Comparison of ENCODE assay signal across 31 cellular contexts in genomic region chr13:77337159-77337558, GRCh38. TPM values are rescaled to one million over a fixed set of nuclear protein-coding genes. Genes with fewer than 3 reads are reported as not detected.
DNase-seq lines count a peak whose midpoint lies in the region; ATAC-seq and TF ChIP-seq lines count a peak whose summit lies in the region.
"Had no signal": no experiment of that assay in that cellular context is flagged by ENCODE, and none has a peak within 500 bp of the region (broad histone marks: within the 10 kb centered on the region; RNA-seq: fewer than 3 reads in every experiment).

No MANE protein-coding gene starts in this region.

- no peak overlapping the region for H3K9ac ChIP-seq in OCI-LY1 (ENCODE audit: low read length)
- no peak overlapping the region for H3K9ac ChIP-seq in MM.1S (ENCODE audit: low read length)
- H3K9ac ChIP-seq: BLaER1, neural progenitor cell, parathyroid adenoma had no signal

- H3K9me2 ChIP-seq in OCI-LY1 (ENCODE audit: low read depth, low read length) (no peaks in the 10 kb centered on the region), MM.1S (replicated peaks; ENCODE audit: insufficient read depth, low read length) (no peaks in the 10 kb centered on the region)

- H3K27me3 ChIP-seq in breast epithelium (no peaks in the 10 kb centered on the region), OCI-LY1 (ENCODE audit: insufficient read depth, low read length) (no peaks in the 10 kb centered on the region), MM.1S (replicated peaks; ENCODE audit: insufficient read depth, low read length) (no peaks in the 10 kb centered on the region)
- H3K27me3 ChIP-seq: BLaER1, esophagus muscularis mucosa, foreskin keratinocyte, neural progenitor cell, transverse colon had no signal

- CTCF ChIA-PET in MCF 10A (lab: Yijun Ruan, JAX): no interaction called here
- CTCF ChIA-PET in activated CD8-positive, alpha-beta T cell treated with anti-CD3 and anti-CD28 coated beads for 36 hours (lab: Charles Lee): interaction anchor here (1.2 to 3.4 kb wide), 2 partner anchors 12 to 141 kb away, joined by 5 to 23 read pairs; no protein-coding TSS in a partner anchor

- H3K36me3 ChIP-seq in breast epithelium (no peaks in the 10 kb centered on the region), OCI-LY1 (ENCODE audit: insufficient read depth, low read length) (no peaks in the 10 kb centered on the region), MM.1S (replicated peaks; ENCODE audit: insufficient read depth, low read length) (no peaks in the 10 kb centered on the region)
- H3K36me3 ChIP-seq: BLaER1, esophagus muscularis mucosa, neural progenitor cell, transverse colon had no signal

- H3K27ac ChIP-seq in breast epithelium (no peak overlapping the region), OCI-LY1 (ENCODE audit: low read depth, low read length, poor library complexity, severe bottlenecking) (no peak overlapping the region), MM.1S (ENCODE audit: low read length) (no peak overlapping the region)
- H3K27ac ChIP-seq: BLaER1, coronary artery, esophagus muscularis mucosa, foreskin keratinocyte, HL-60, neural progenitor cell, parathyroid adenoma, transverse colon had no signal

- H3K27me3 Mint-ChIP-seq in MCF 10A (ENCODE audit: insufficient read depth, unreplicated experiment) (peaks cover 31% of the 10 kb centered on the region), chondrocyte (ENCODE audit: low read depth) (peaks cover 10% of the 10 kb centered on the region)
- H3K27me3 Mint-ChIP-seq in stimulated activated memory B cell treated with anti-CD40 and anti-IgM and Interleukin-4, amounts not matched to agents 10 μg/mL and 1 μg/mL and 100 μg/mL, for 72 hours: no peaks in the 10 kb centered on the region
- H3K27me3 Mint-ChIP-seq in activated CD8-positive, alpha-beta T cell treated with anti-CD3 and anti-CD28 coated beads for 36 hours: no peaks in the 10 kb centered on the region

- no peak for TF ChIP-seq POLR2A in breast epithelium (IDR thresholded peaks at IDR 0.05)

- no peaks in the 10 kb centered on the region for H3K4me1 Mint-ChIP-seq in MCF 10A (ENCODE audit: insufficient read depth, unreplicated experiment)
- no peaks in the 10 kb centered on the region for H3K4me1 Mint-ChIP-seq in chondrocyte (ENCODE audit: low read depth)
- H3K4me1 Mint-ChIP-seq in stimulated activated memory B cell treated with anti-CD40 and anti-IgM and Interleukin-4, amounts not matched to agents 10 μg/mL and 1 μg/mL and 100 μg/mL, for 72 hours: peaks cover 67% of the 10 kb centered on the region
- H3K4me1 Mint-ChIP-seq in activated CD8-positive, alpha-beta T cell treated with anti-CD3 and anti-CD28 coated beads for 36 hours (ENCODE audit: low read depth): peaks cover 25% of the 10 kb centered on the region
- H3K4me1 Mint-ChIP-seq: neural progenitor cell had no signal

- intact Hi-C loops in MCF 10A (cut with micrococcal nuclease): no loop called here
- intact Hi-C loops in breast epithelium (cut with DNase I; ENCODE audit: low total_unique reads): no loop called here
- intact Hi-C loops in activated CD8-positive, alpha-beta T cell treated with anti-CD3 and anti-CD28 coated beads for 36 hours (cut with micrococcal nuclease): no loop called here

- no peak overlapping the region for H3K27ac Mint-ChIP-seq in MCF 10A (ENCODE audit: low read depth, unreplicated experiment)
- no peak overlapping the region for H3K27ac Mint-ChIP-seq in chondrocyte (ENCODE audit: unreplicated experiment)
- H3K27ac Mint-ChIP-seq in stimulated activated memory B cell treated with anti-CD40 and anti-IgM and Interleukin-4, amounts not matched to agents 10 μg/mL and 1 μg/mL and 100 μg/mL, for 72 hours: peak overlapping the region; percentile 49
- no peak overlapping the region for H3K27ac Mint-ChIP-seq in activated CD8-positive, alpha-beta T cell treated with anti-CD3 and anti-CD28 coated beads for 36 hours
- H3K27ac Mint-ChIP-seq: neural progenitor cell, WTC11 had no signal

- H3K36me3 Mint-ChIP-seq in MCF 10A (ENCODE audit: insufficient read depth, unreplicated experiment): no peaks in the 10 kb centered on the region
- H3K36me3 Mint-ChIP-seq in chondrocyte (ENCODE audit: low read depth): no peaks in the 10 kb centered on the region
- H3K36me3 Mint-ChIP-seq in stimulated activated memory B cell treated with anti-CD40 and anti-IgM and Interleukin-4, amounts not matched to agents 10 μg/mL and 1 μg/mL and 100 μg/mL, for 72 hours: no peaks in the 10 kb centered on the region
- no peaks in the 10 kb centered on the region for H3K36me3 Mint-ChIP-seq in activated CD8-positive, alpha-beta T cell treated with anti-CD3 and anti-CD28 coated beads for 36 hours (ENCODE audit: low read depth)
- H3K36me3 Mint-ChIP-seq: neural progenitor cell, WTC11 had no signal

- H3F3A ChIP-seq in OCI-LY1 (ENCODE audit: insufficient read depth, low read length): no peaks in the 10 kb centered on the region
- H3F3A ChIP-seq in MM.1S (ENCODE audit: insufficient read depth, low read length): peaks cover 25% of the 10 kb centered on the region

- no peak for TF ChIP-seq CTCF in MCF 10A (IDR thresholded peaks at IDR 0.05; ENCODE audit: unreplicated experiment)
- TF ChIP-seq CTCF in breast epithelium (IDR thresholded peaks at IDR 0.05): no peak
- TF ChIP-seq CTCF in OCI-LY1 (IDR thresholded peaks at IDR 0.05; ENCODE audit: low read length): peak; percentile 47; the same call in 1 of the 2 replicates
- peak; percentile 17 for TF ChIP-seq CTCF in chondrocyte (IDR thresholded peaks at IDR 0.05)
- no peak for TF ChIP-seq CTCF in activated CD8-positive, alpha-beta T cell treated with anti-CD3 and anti-CD28 coated beads for 36 hours (IDR thresholded peaks at IDR 0.05)
- TF ChIP-seq CTCF in MM.1S (IDR thresholded peaks at IDR 0.05; ENCODE audit: low read length): no peak

- H3K4me3 Mint-ChIP-seq in MCF 10A (ENCODE audit: unreplicated experiment): no peak overlapping the region
- H3K4me3 Mint-ChIP-seq in chondrocyte (ENCODE audit: unreplicated experiment): no peak overlapping the region
- no peak overlapping the region for H3K4me3 Mint-ChIP-seq in stimulated activated memory B cell treated with anti-CD40 and anti-IgM and Interleukin-4, amounts not matched to agents 10 μg/mL and 1 μg/mL and 100 μg/mL, for 72 hours
- no peak overlapping the region for H3K4me3 Mint-ChIP-seq in activated CD8-positive, alpha-beta T cell treated with anti-CD3 and anti-CD28 coated beads for 36 hours
- H3K4me3 Mint-ChIP-seq: neural progenitor cell, WTC11 had no signal

- no peak for ATAC-seq in stimulated activated memory B cell treated with anti-CD40 and anti-IgM and Interleukin-4, amounts not matched to agents 10 μg/mL and 1 μg/mL and 100 μg/mL, for 72 hours
- no peak for ATAC-seq in activated CD8-positive, alpha-beta T cell treated with anti-CD3 and anti-CD28 coated beads for 36 hours
- ATAC-seq in HG03108 (IDR thresholded peaks at IDR 0.05; ENCODE audit: unreplicated experiment): no peak
- ATAC-seq: foreskin keratinocyte, Right ventricle myocardium inferior, WTC11 had no signal

- H3K9me3 ChIP-seq in breast epithelium: no peaks in the 10 kb centered on the region
- no peaks in the 10 kb centered on the region for H3K9me3 ChIP-seq in OCI-LY1 (ENCODE audit: low read length)
- no peaks in the 10 kb centered on the region for H3K9me3 ChIP-seq in MM.1S (replicated peaks; ENCODE audit: insufficient read depth, low read length)
- H3K9me3 ChIP-seq: esophagus muscularis mucosa, transverse colon had no signal

- H3K79me2 ChIP-seq in OCI-LY1 (ENCODE audit: insufficient read depth, low read length) (no peaks in the 10 kb centered on the region), MM.1S (ENCODE audit: low read length) (no peaks in the 10 kb centered on the region)
- H3K79me2 ChIP-seq: parathyroid adenoma had no signal

- no peak overlapping the region for H3K4me3 ChIP-seq in breast epithelium
- no peak overlapping the region for H3K4me3 ChIP-seq in OCI-LY1 (ENCODE audit: low read depth, low read length, poor library complexity, severe bottlenecking)
- no peak overlapping the region for H3K4me3 ChIP-seq in MM.1S (ENCODE audit: low read length)
- H3K4me3 ChIP-seq: BLaER1, coronary artery, esophagus muscularis mucosa, neural progenitor cell, smooth muscle cell, transverse colon had no signal

- no peak overlapping the region for H3K4me2 ChIP-seq in OCI-LY1 (ENCODE audit: low read length)
- no peak overlapping the region for H3K4me2 ChIP-seq in MM.1S (ENCODE audit: low read depth, low read length)
- H3K4me2 ChIP-seq: BLaER1, neural progenitor cell, smooth muscle cell had no signal

- H3K4me1 ChIP-seq in breast epithelium: no peaks in the 10 kb centered on the region
- H3K4me1 ChIP-seq in OCI-LY1 (ENCODE audit: insufficient read depth, low read length, severe bottlenecking): peaks cover 35% of the 10 kb centered on the region
- H3K4me1 ChIP-seq in MM.1S (ENCODE audit: low read length): peaks cover 39% of the 10 kb centered on the region
- H3K4me1 ChIP-seq: esophagus muscularis mucosa, foreskin keratinocyte, neural progenitor cell, parathyroid adenoma, transverse colon had no signal

- no TSS peak for BruUV-seq in MCF 10A (replicated peaks; lab: Mats Ljungman, UMichigan)

- H2AFZ ChIP-seq in OCI-LY1 (ENCODE audit: low read length) (no peak overlapping the region), MM.1S (ENCODE audit: low read length) (no peak overlapping the region)
- H2AFZ ChIP-seq: neural progenitor cell, parathyroid adenoma had no signal

- H4K20me1 ChIP-seq in OCI-LY1 (ENCODE audit: insufficient read depth, low read length): no peaks in the 10 kb centered on the region
- H4K20me1 ChIP-seq in MM.1S (ENCODE audit: insufficient read depth, low read length): no peaks in the 10 kb centered on the region
- H4K20me1 ChIP-seq: BLaER1 had no signal

- POLR2A ChIA-PET in MCF 10A (lab: Yijun Ruan, JAX): no interaction called here
- POLR2A ChIA-PET in activated CD8-positive, alpha-beta T cell treated with anti-CD3 and anti-CD28 coated beads for 36 hours (lab: Charles Lee): interaction anchor here (4.6 kb wide), 1 partner anchor 11 kb away, joined by 22 read pairs; the partner anchor contains the start of gene MYCBP2

- DNase-seq in MCF 10A (ENCODE audit: unreplicated experiment): peak; percentile 5
- no peak for DNase-seq in breast epithelium (ENCODE audit: low spot score in 2 of 2)
- no peak for DNase-seq in chondrocyte (ENCODE audit: low spot score)
- DNase-seq in activated CD8-positive, alpha-beta T cell treated with anti-CD3 and anti-CD28 coated beads for 36 hours: no peak
- no peak for DNase-seq in MM.1S
- DNase-seq: activated CD4-positive, alpha-beta T cell treated with anti-CD3 and anti-CD28 coated beads, Interleukin-2, amount 50 U/mL, for 4 hours; activated CD8-positive, alpha-beta memory T cell treated with anti-CD3 and anti-CD28 coated beads, Interleukin-2, amount 50 U/mL, for 48 hours; activated naive CD4-positive, alpha-beta T cell treated with anti-CD3 and anti-CD28 coated beads, Interleukin-2, amount 50 U/mL, for 16 hours; amniotic stem cell; effector memory CD4-positive, alpha-beta T cell; foreskin keratinocyte; GDM1; mammary epithelial cell; NCI-H1105 treated with DMSO at 0.1 percent for 48 hours; NCI-H2029; NCI-H345; stimulated activated CD4-positive, alpha-beta T cell treated with anti-CD3 and anti-CD28 coated beads, Interleukin-1b, Interleukin-23, amount 100 ng/mL, for 48 hours; stimulated activated CD8-positive, alpha-beta memory T cell treated with anti-CD3 and anti-CD28 coated beads, Interleukin-4, amount 100 ng/mL, for 48 hours; transverse colon had no signal

- H3K9me3 Mint-ChIP-seq in MCF 10A (ENCODE audit: unreplicated experiment): no peaks in the 10 kb centered on the region
- H3K9me3 Mint-ChIP-seq in chondrocyte (ENCODE audit: low read depth): peaks cover 4% of the 10 kb centered on the region
- H3K9me3 Mint-ChIP-seq in stimulated activated memory B cell treated with anti-CD40 and anti-IgM and Interleukin-4, amounts not matched to agents 10 μg/mL and 1 μg/mL and 100 μg/mL, for 72 hours: no peaks in the 10 kb centered on the region
- H3K9me3 Mint-ChIP-seq in activated CD8-positive, alpha-beta T cell treated with anti-CD3 and anti-CD28 coated beads for 36 hours: no peaks in the 10 kb centered on the region
- H3K9me3 Mint-ChIP-seq: WTC11 had no signal

RNA-seq across cellular contexts. Expression of gene MYCBP2, which starts 10.3 kb away (rescaled TPM):
- total RNA-seq in MCF 10A (2022): 43.4 and 51.8 TPM in 2 replicates
- 100 to 1,000 TPM; 179 to 282 (median 181) TPM for total RNA-seq in breast epithelium
- 59.5 to 86.7 TPM (median 60.2 TPM) in 3 replicates for total RNA-seq in chondrocyte
- total RNA-seq in activated CD8-positive, alpha-beta T cell treated with anti-CD3 and anti-CD28 coated beads for 36 hours: 100 to 1,000 TPM in 1 of 2 experiments, 10 to 100 TPM in 1; 97.5 to 101 TPM

Comparison
In these comparisons a context has a peak if more than half of its experiments do, and no peak if none do; other contexts are left out.
1. CTCF ChIP-seq: peak in OCI-LY1 (single experiment) and chondrocyte (single experiment); none in MCF 10A (single experiment), breast epithelium (0 of 3), activated CD8-positive, alpha-beta T cell treated with anti-CD3 and anti-CD28 coated beads for 36 hours (single experiment) and MM.1S (single experiment).